Comparison of ENCODE assay signal across 29 cellular contexts in the genomic region with DNA sequence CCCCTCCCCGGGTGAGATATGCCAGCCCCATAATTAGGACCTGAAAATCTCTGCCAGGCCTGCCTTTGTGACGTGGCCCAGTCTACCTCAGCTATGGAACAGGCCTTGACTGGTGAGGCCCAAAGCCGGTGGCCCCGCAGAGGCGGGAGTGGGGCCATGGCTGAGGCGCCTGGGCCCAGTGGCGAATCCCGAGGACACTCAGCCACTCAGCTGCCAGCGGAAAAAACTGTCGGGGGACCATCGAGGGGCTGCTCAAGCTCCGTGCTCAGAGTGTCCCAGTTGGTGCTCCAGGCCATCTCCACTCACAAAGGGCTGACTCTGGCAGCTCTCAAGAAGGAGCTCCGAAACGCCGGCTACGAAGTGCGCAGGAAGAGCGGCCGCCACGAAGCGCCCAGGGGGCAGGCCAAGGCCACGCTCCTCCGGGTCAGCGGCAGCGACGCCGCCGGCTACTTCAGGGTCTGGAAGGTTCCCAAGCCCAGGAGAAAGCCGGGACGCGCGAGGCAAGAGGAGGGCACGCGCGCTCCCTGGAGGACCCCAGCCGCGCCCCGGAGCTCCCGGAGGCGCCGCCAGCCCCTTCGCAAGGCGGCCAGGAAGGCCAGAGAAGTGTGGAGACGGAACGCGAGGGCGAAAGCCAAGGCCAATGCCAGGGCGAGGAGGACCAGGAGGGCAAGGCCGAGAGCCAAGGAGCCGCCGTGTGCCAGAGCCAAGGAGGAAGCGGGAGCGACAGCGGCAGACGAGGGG.
"Had no signal": no experiment of that assay in that cellular context is flagged by ENCODE, and none has a peak within 500 bp of the region (broad histone marks: within the 10 kb centered on the region; RNA-seq: fewer than 3 reads in every experiment).

No MANE protein-coding gene starts in this region.

- H3K36me3 ChIP-seq: adrenal gland, heart left ventricle had no signal

- H3K27me3 ChIP-seq: adrenal gland, body of pancreas had no signal

- H3K9me3 Mint-ChIP-seq: activated CD4-positive, alpha-beta memory T cell treated with anti-CD3 and anti-CD28 coated beads for 36 hours; activated CD4-positive, alpha-beta T cell treated with anti-CD3 and anti-CD28 coated beads, Interleukin-2, amount 10 ng/mL, durations not matched to agents 24 days and 14 days; activated naive CD4-positive, alpha-beta T cell treated with anti-CD3 and anti-CD28 coated beads, Interleukin-2, amount 10 ng/mL, durations not matched to agents 7 days and 5 days; activated T-cell treated with anti-CD3 and anti-CD28 coated beads, Interleukin-2, amount 50 U/mL, for 24 hours; T-helper 2 cell treated with Interferon-gamma antibody and Interleukin-4, amounts not matched to agents 5 μg/mL and 100 μg/mL, for 36 hours had no signal

- H3K4me1 ChIP-seq: adrenal gland, body of pancreas, heart left ventricle had no signal

- H3K4me1 Mint-ChIP-seq: activated CD4-positive, alpha-beta T cell treated with anti-CD3 and anti-CD28 coated beads, Interleukin-2, amount 10 ng/mL, durations not matched to agents 24 days and 14 days; activated naive CD4-positive, alpha-beta T cell treated with anti-CD3 and anti-CD28 coated beads, Interleukin-2, amount 10 ng/mL, durations not matched to agents 7 days and 5 days had no signal

- H3K4me3 Mint-ChIP-seq: activated CD4-positive, alpha-beta memory T cell treated with anti-CD3 and anti-CD28 coated beads for 36 hours; activated CD4-positive, alpha-beta T cell treated with anti-CD3 and anti-CD28 coated beads for 36 hours; activated CD4-positive, alpha-beta T cell treated with anti-CD3 and anti-CD28 coated beads, Interleukin-2, amount 10 ng/mL, durations not matched to agents 24 days and 14 days; activated CD8-positive, alpha-beta T cell treated with anti-CD3 and anti-CD28 coated beads, Interleukin-2, amount 10 ng/mL, durations not matched to agents 7 days and 5 days; activated naive CD4-positive, alpha-beta T cell treated with anti-CD3 and anti-CD28 coated beads, Interleukin-2, amount 10 ng/mL, durations not matched to agents 7 days and 5 days; activated T-cell treated with anti-CD3 and anti-CD28 coated beads, Interleukin-2, amount 50 U/mL, for 24 hours; activated T-cell treated with anti-CD3 and anti-CD28 coated beads, Interleukin-2, amount 50 U/mL, for 72 hours; T-helper 17 cell; T-helper 2 cell treated with Interferon-gamma antibody and Interleukin-4, amounts not matched to agents 5 μg/mL and 100 μg/mL, for 36 hours had no signal

- H3K27me3 Mint-ChIP-seq: activated CD4-positive, alpha-beta T cell treated with anti-CD3 and anti-CD28 coated beads, Interleukin-2, amount 10 ng/mL, durations not matched to agents 24 days and 14 days had no signal

- H3K36me3 Mint-ChIP-seq: activated CD4-positive, alpha-beta memory T cell treated with anti-CD3 and anti-CD28 coated beads for 36 hours; activated naive CD4-positive, alpha-beta T cell treated with anti-CD3 and anti-CD28 coated beads, Interleukin-2, amount 10 ng/mL, durations not matched to agents 7 days and 5 days had no signal

- H3K9me3 ChIP-seq: adrenal gland, body of pancreas, heart left ventricle had no signal

- H3K4me3 ChIP-seq: adrenal gland, body of pancreas, heart left ventricle had no signal

- H3K27ac ChIP-seq: adrenal gland, body of pancreas, heart left ventricle had no signal

- ATAC-seq: activated CD4-positive, alpha-beta T cell treated with anti-CD3 and anti-CD28 coated beads for 36 hours; activated CD8-positive, alpha-beta T cell treated with anti-CD3 and anti-CD28 coated beads, Interleukin-2, amount 10 ng/mL, durations not matched to agents 7 days and 5 days; activated naive CD4-positive, alpha-beta T cell treated with anti-CD3 and anti-CD28 coated beads, Interleukin-2, amount 50 U/mL, for 72 hours; activated T-cell treated with anti-CD3 and anti-CD28 coated beads, Interleukin-2, amount 50 U/mL, for 72 hours; body of pancreas; esophagus mucosa; heart left ventricle; T-helper 17 cell had no signal

- H3K27ac Mint-ChIP-seq: activated CD4-positive, alpha-beta memory T cell treated with anti-CD3 and anti-CD28 coated beads for 36 hours; activated CD4-positive, alpha-beta T cell treated with anti-CD3 and anti-CD28 coated beads for 36 hours; activated CD4-positive, alpha-beta T cell treated with anti-CD3 and anti-CD28 coated beads, Interleukin-2, amount 10 ng/mL, durations not matched to agents 24 days and 14 days; activated CD8-positive, alpha-beta T cell treated with anti-CD3 and anti-CD28 coated beads, Interleukin-2, amount 10 ng/mL, durations not matched to agents 7 days and 5 days; activated naive CD4-positive, alpha-beta T cell treated with anti-CD3 and anti-CD28 coated beads, Interleukin-2, amount 10 ng/mL, durations not matched to agents 7 days and 5 days; activated naive CD4-positive, alpha-beta T cell treated with anti-CD3 and anti-CD28 coated beads, Interleukin-2, amount 50 U/mL, for 72 hours; activated T-cell treated with anti-CD3 and anti-CD28 coated beads, Interleukin-2, amount 50 U/mL, for 24 hours; activated T-cell treated with anti-CD3 and anti-CD28 coated beads, Interleukin-2, amount 50 U/mL, for 72 hours; T-helper 17 cell; T-helper 2 cell treated with Interferon-gamma antibody and Interleukin-4, amounts not matched to agents 5 μg/mL and 100 μg/mL, for 36 hours had no signal

- DNase-seq: activated CD4-positive, alpha-beta memory T cell treated with anti-CD3 and anti-CD28 coated beads for 36 hours; activated CD4-positive, alpha-beta T cell treated with anti-CD3 and anti-CD28 coated beads for 36 hours; activated CD4-positive, alpha-beta T cell treated with anti-CD3 and anti-CD28 coated beads, Interleukin-2, amount 10 ng/mL, durations not matched to agents 24 days and 14 days; activated CD4-positive, CD25-positive, alpha-beta regulatory T cell; activated CD4-positive, CD25-positive, alpha-beta regulatory T cell treated with anti-CD3 and anti-CD28 coated beads, Interleukin-2, amount 50 U/mL, for 72 hours; activated CD8-positive, alpha-beta memory T cell treated with anti-CD3 and anti-CD28 coated beads, Interleukin-2, amount 50 U/mL, for 48 hours; activated CD8-positive, alpha-beta T cell treated with anti-CD3 and anti-CD28 coated beads, Interleukin-2, amount 10 ng/mL, durations not matched to agents 7 days and 5 days; activated gamma-delta T cell; activated naive CD4-positive, alpha-beta T cell; activated naive CD4-positive, alpha-beta T cell treated with anti-CD3 and anti-CD28 coated beads, Interleukin-2, amount 10 ng/mL, durations not matched to agents 7 days and 5 days; activated T-cell treated with anti-CD3 and anti-CD28 coated beads for 4 hours; activated T-cell treated with anti-CD3 and anti-CD28 coated beads, Interleukin-2, amount 50 U/mL, for 24 hours; activated T-cell treated with anti-CD3 and anti-CD28 coated beads, Interleukin-2, amount 50 U/mL, for 72 hours; adrenal gland; amygdala; aorta; body of pancreas; caudate nucleus; cortex of kidney; dermis blood vessel endothelial cell; effector CD8-positive, alpha-beta T cell; foreskin fibroblast; heart left ventricle; T-helper 1 cell; T-helper 17 cell; T1000 had no signal
